In genomic region chr18:50972404-50972803, GRCh38 we compare ENCODE assay signal across 1 cellular context.
TF ChIP-seq lines count a peak whose summit lies in the region.

No MANE protein-coding gene starts in this region.

TF ChIP-seq in HepG2, 621 proteins besides CTCF, POLR2A, EP300 and RAD21 (continued from another document):
- TF ChIP-seq CEBPB (IDR thresholded peaks at IDR 0.05; ENCODE audit: borderline replicate concordance, low read depth, low read length) (peak; percentile 93), ARID5B (CRISPR knock-in tag; IDR thresholded peaks at IDR 0.05) (0 out of 2 replicates have a peak, but pooled peaks have one; percentile 23), SALL1 (CRISPR knock-in tag; IDR thresholded peaks at IDR 0.05) (peak; percentile 43; the same call in 1 of the 2 replicates), CEBPG (CRISPR knock-in tag; IDR thresholded peaks at IDR 0.05) (peak; percentile 90), MAFK (conservative IDR thresholded peaks at IDR 0.05 in 1 of 2, IDR thresholded peaks at IDR 0.05 in 1 of 2; ENCODE audit: low read length in 2 of 2) (0 out of 4 replicates have a peak, but pooled peaks have one; percentile 12 to 20)
